Comparison of ENCODE assay signal across 1 cellular context in genomic region chr4:47287735-47288134, GRCh38.
TF ChIP-seq lines count a peak whose summit lies in the region.

No MANE protein-coding gene starts in this region.

TF ChIP-seq in GM23338, 12 proteins besides CTCF, POLR2A, EP300 and RAD21 (continued from another document):
- TF ChIP-seq ZNF114 (CRISPR knock-in tag; IDR thresholded peaks at IDR 0.05) = no peak
- TF ChIP-seq REST (IDR thresholded peaks at IDR 0.05; ENCODE audit: unreplicated experiment) = no peak
- TF ChIP-seq STAT1 (IDR thresholded peaks at IDR 0.05; ENCODE audit: unreplicated experiment) = no peak
- no peak for TF ChIP-seq JUNB (IDR thresholded peaks at IDR 0.05; ENCODE audit: unreplicated experiment)
TF ChIP-seq in GM23338: peak in this region for 0.
